13 cellular contexts compared by ENCODE assay signal in the genomic region with DNA sequence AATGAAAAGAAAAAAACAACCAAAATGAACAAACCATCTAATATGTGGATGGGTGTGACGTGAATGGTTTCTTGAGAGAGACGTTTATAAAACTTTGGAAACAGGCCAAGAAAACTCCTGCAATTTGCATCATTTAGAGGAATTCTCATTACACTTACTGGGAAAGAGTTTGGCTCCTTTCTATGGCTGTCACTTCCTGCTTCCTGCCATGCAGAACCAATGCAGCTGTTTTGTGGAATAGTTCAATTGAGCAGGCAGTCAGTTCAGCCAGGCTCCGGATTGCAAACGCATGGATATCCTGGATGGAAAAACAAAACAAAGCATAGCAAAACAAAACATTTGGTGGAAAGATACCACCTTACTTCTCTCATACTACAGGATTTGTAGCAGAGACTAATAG. TPM values are rescaled to one million over a fixed set of nuclear protein-coding genes. Genes with fewer than 3 reads are reported as not detected.
DNase-seq lines count a peak whose midpoint lies in the region; ATAC-seq and TF ChIP-seq lines count a peak whose summit lies in the region.
"Had no signal": no experiment of that assay in that cellular context is flagged by ENCODE, and none has a peak within 500 bp of the region (broad histone marks: within the 10 kb centered on the region; RNA-seq: fewer than 3 reads in every experiment).

No MANE protein-coding gene starts in this region.

- H3K27ac Mint-ChIP-seq in activated T-cell treated with anti-CD3 and anti-CD28 coated beads, Interleukin-2, amount 50 U/mL, for 24 hours = no peak overlapping the region
- H3K27ac Mint-ChIP-seq: type B pancreatic cell had no signal

- TF ChIP-seq CTCF in A673 (conservative IDR thresholded peaks at IDR 0.05; ENCODE audit: low read depth, low read length) (no peak), breast epithelium (IDR thresholded peaks at IDR 0.05) (no peak), left ventricle myocardium inferior (IDR thresholded peaks at IDR 0.05; ENCODE audit: borderline replicate concordance) (no peak), psoas muscle (IDR thresholded peaks at IDR 0.05) (no peak)

- H3K27me3 ChIP-seq in A673 (replicated peaks; ENCODE audit: insufficient read depth, low read depth, low read length, poor library complexity) (no peaks in the 10 kb centered on the region), breast epithelium (no peaks in the 10 kb centered on the region), left ventricle myocardium inferior (ENCODE audit: low read depth) (no peaks in the 10 kb centered on the region), psoas muscle (ENCODE audit: insufficient read depth in 3 of 3, low read length in 2 of 3) (no peaks in the 10 kb centered on the region)

- H3K36me3 ChIP-seq in A673 (ENCODE audit: insufficient read depth, low read length, poor library complexity, severe bottlenecking) (no peaks in the 10 kb centered on the region), breast epithelium (peaks cover 14% of the 10 kb centered on the region), left ventricle myocardium inferior (peaks cover 44% of the 10 kb centered on the region), psoas muscle (ENCODE audit: insufficient read depth in 1 of 2, low read depth in 1 of 2) (peaks cover 2 to 54% of the 10 kb centered on the region in 2 donors)

- ATAC-seq in psoas muscle = peak in 3 of 4 donors; percentile 23 to 54 (median 47)

- H3K27ac ChIP-seq in A673 (ENCODE audit: low read depth, low read length, poor library complexity, severe bottlenecking) (no peak overlapping the region), breast epithelium (peak overlapping the region; percentile 8 to 69), left ventricle myocardium inferior (replicated peaks) (peak overlapping the region; percentile 84), psoas muscle (peak overlapping the region; percentile 70)
- H3K27ac ChIP-seq: VCaP had no signal

- no TSS peak for BruUV-seq in A673 (replicated peaks; lab: Mats Ljungman, UMichigan)

- no peak for TF ChIP-seq POLR2A in breast epithelium (IDR thresholded peaks at IDR 0.05)

- CTCF ChIA-PET in A673 (lab: Charles Lee) = no interaction called here

- no peaks in the 10 kb centered on the region for H3K27me3 Mint-ChIP-seq in activated T-cell treated with anti-CD3 and anti-CD28 coated beads, Interleukin-2, amount 50 U/mL, for 24 hours
- H3K27me3 Mint-ChIP-seq: type B pancreatic cell had no signal

- WGBS in psoas muscle, 3 donors = 44 to 49% (median 47%) methylated on average over 4 of the region's 4 CpGs

- H3K4me1 Mint-ChIP-seq in activated T-cell treated with anti-CD3 and anti-CD28 coated beads, Interleukin-2, amount 50 U/mL, for 24 hours (ENCODE audit: low read depth) = no peaks in the 10 kb centered on the region

- intact Hi-C loops in A673 (cut with micrococcal nuclease; ENCODE audit: unreplicated experiment) (no loop called here), breast epithelium (cut with DNase I; ENCODE audit: low total_unique reads) (no loop called here), left ventricle myocardium inferior (cut with micrococcal nuclease) (no loop called here), psoas muscle (cut with DNase I) (no loop called here)

- H3K4me3 ChIP-seq in A673 (ENCODE audit: low read depth, low read length, poor library complexity, severe bottlenecking) = no peak overlapping the region
- no peak overlapping the region for H3K4me3 ChIP-seq in breast epithelium
- no peak overlapping the region for H3K4me3 ChIP-seq in left ventricle myocardium inferior
- no peak overlapping the region for H3K4me3 ChIP-seq in psoas muscle

- DNase-seq in A673 (ENCODE audit: low spot score) (peak; percentile 31), breast epithelium (ENCODE audit: low spot score in 2 of 2) (no peak), left ventricle myocardium inferior (no peak), psoas muscle (no peak), superior temporal gyrus (ENCODE audit: extremely low spot score) (no peak)
- no peak for DNase-seq in stimulated activated CD4-positive, alpha-beta T cell treated with anti-CD3 and anti-CD28 coated beads, Interleukin-2, amount 100 ng/mL, for 24 hours
- DNase-seq in activated CD4-positive, alpha-beta T cell treated with anti-CD3 and anti-CD28 coated beads, Interleukin-2, amount 50 U/mL, for 48 hours = no peak
- no peak for DNase-seq in activated T-cell treated with anti-CD3 and anti-CD28 coated beads, Interleukin-2, amount 50 U/mL, for 24 hours
- DNase-seq: activated CD8-positive, alpha-beta memory T cell treated with anti-CD3 and anti-CD28 coated beads, Interleukin-2, amount 50 U/mL, for 48 hours; NK-92 treated with Interleukin-12 subunit alpha and Interleukin-12 subunit beta, amount 100 ng/mL, for 24 hours; small intestine had no signal

- H3K36me3 Mint-ChIP-seq in activated T-cell treated with anti-CD3 and anti-CD28 coated beads, Interleukin-2, amount 50 U/mL, for 24 hours (ENCODE audit: low read depth) = peaks cover 50% of the 10 kb centered on the region

- H3K4me3 Mint-ChIP-seq in activated T-cell treated with anti-CD3 and anti-CD28 coated beads, Interleukin-2, amount 50 U/mL, for 24 hours = no peak overlapping the region
- H3K4me3 Mint-ChIP-seq: type B pancreatic cell had no signal

- H3K4me1 ChIP-seq in A673 (ENCODE audit: insufficient read depth, low read length, poor library complexity, severe bottlenecking) (peaks cover 8% of the 10 kb centered on the region), breast epithelium (no peaks in the 10 kb centered on the region), left ventricle myocardium inferior (peaks cover 32% of the 10 kb centered on the region), psoas muscle (peaks cover 4% of the 10 kb centered on the region)

- H3K9me3 ChIP-seq in A673 (ENCODE audit: low read depth, low read length, poor library complexity, severe bottlenecking) = no peaks in the 10 kb centered on the region
- no peaks in the 10 kb centered on the region for H3K9me3 ChIP-seq in breast epithelium
- H3K9me3 ChIP-seq in left ventricle myocardium inferior (replicated peaks) = no peaks in the 10 kb centered on the region
- no peaks in the 10 kb centered on the region for H3K9me3 ChIP-seq in psoas muscle

- H3K9me3 Mint-ChIP-seq in activated T-cell treated with anti-CD3 and anti-CD28 coated beads, Interleukin-2, amount 50 U/mL, for 24 hours = peaks cover 5% of the 10 kb centered on the region
- H3K9me3 Mint-ChIP-seq: type B pancreatic cell had no signal

- POLR2A ChIA-PET in A673 (lab: Charles Lee; ENCODE audit: low non-redundant PET) = no interaction called here

RNA-seq across cellular contexts. Expression of gene FAM114A2, which starts 36.6 kb away (rescaled TPM):
- total RNA-seq in A673 (2021) (19.3 and 23.5 TPM in 2 replicates), breast epithelium (10 to 100 TPM; 21.6 to 32.1 (median 22.0) TPM), left ventricle myocardium inferior (32.3 TPM), psoas muscle (10 to 100 TPM; 22.6 to 36.5 (median 28.0) TPM)
- polyA plus RNA-seq in psoas muscle = 10 to 100 TPM; 11.2 to 23.2 (median 11.4) TPM

RNA-seq across cellular contexts. Expression of gene MFAP3, which starts 36.7 kb away (rescaled TPM):
- total RNA-seq in A673 (2021) (21.4 and 25.8 TPM in 2 replicates), breast epithelium (10 to 100 TPM; 39.3 to 47.9 (median 43.0) TPM), left ventricle myocardium inferior (29.4 TPM), psoas muscle (10 to 100 TPM; 22.1 to 27.1 (median 24.4) TPM)
- polyA plus RNA-seq in psoas muscle = 10 to 100 TPM in 2 of 3 donors, 1 to 10 TPM in 1; 8.2 to 45.5 (median 13.6) TPM
